In the genomic region with DNA sequence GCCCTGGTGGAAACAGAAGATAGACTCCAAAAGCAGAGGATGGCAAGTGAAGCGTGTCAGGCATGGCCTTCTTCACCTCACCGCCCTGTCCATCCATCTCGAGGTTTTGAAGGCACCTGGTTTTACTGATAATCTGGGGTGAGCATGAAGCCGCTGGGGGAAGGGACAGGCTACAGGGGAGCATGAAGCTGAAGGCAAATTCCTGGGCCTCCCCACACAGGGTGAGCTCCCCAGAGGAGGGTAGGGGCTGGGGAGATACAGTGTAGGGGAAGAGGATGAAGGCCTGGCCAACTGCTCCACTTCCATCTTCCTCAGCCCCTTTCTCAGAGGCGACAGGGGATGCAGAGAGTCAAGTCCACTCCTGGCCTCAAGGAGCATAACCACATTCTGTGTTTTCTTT, we compare ENCODE assay signal across 28 cellular contexts.
"Had no signal": no experiment of that assay in that cellular context is flagged by ENCODE, and none has a peak within 500 bp of the region (broad histone marks: within the 10 kb centered on the region; RNA-seq: fewer than 3 reads in every experiment).

No MANE protein-coding gene starts in this region.

- ATAC-seq: left colon; left lung; lower lobe of right lung; natural killer cell; right lobe of liver; stimulated activated memory B cell treated with anti-CD40 and anti-IgM and Interleukin-4, amounts not matched to agents 10 μg/mL and 1 μg/mL and 100 μg/mL, for 72 hours; stimulated activated naive CD8-positive, alpha-beta T cell treated with anti-CD3 and anti-CD28 coated beads, Interleukin-15, amount 100 ng/mL, for 72 hours had no signal

- H3K27ac Mint-ChIP-seq: immature natural killer cell; mesothelial cell of epicardium; naive B cell; natural killer cell; progenitor cell of endocrine pancreas; stimulated activated memory B cell treated with anti-CD40 and anti-IgM and Interleukin-4, amounts not matched to agents 10 μg/mL and 1 μg/mL and 100 μg/mL, for 72 hours; stimulated activated naive CD8-positive, alpha-beta T cell treated with anti-CD3 and anti-CD28 coated beads, Interleukin-15, amount 100 ng/mL, for 72 hours had no signal

- H3K4me1 Mint-ChIP-seq: immature natural killer cell; stimulated activated memory B cell treated with anti-CD40 and anti-IgM and Interleukin-4, amounts not matched to agents 10 μg/mL and 1 μg/mL and 100 μg/mL, for 72 hours had no signal

- H3K36me3 ChIP-seq: left lung, lower lobe of right lung, ovary, right atrium auricular region, right lobe of liver, thyroid gland, transverse colon, upper lobe of left lung, vagina had no signal

- H3K27ac ChIP-seq: left lung, lower lobe of right lung, ovary, right atrium auricular region, right lobe of liver, testis, thyroid gland, transverse colon, upper lobe of left lung, vagina had no signal

- H3K27me3 ChIP-seq: ovary, right atrium auricular region, right lobe of liver, testis, thyroid gland, transverse colon, upper lobe of left lung, vagina had no signal

- H3K4me3 ChIP-seq: left lung, lower lobe of right lung, ovary, right atrium auricular region, right lobe of liver, smooth muscle cell, testis, thyroid gland, transverse colon, upper lobe of left lung, vagina had no signal

- H3K9me3 Mint-ChIP-seq: immature natural killer cell; mesothelial cell of epicardium; natural killer cell; stimulated activated memory B cell treated with anti-CD40 and anti-IgM and Interleukin-4, amounts not matched to agents 10 μg/mL and 1 μg/mL and 100 μg/mL, for 72 hours; stimulated activated naive CD8-positive, alpha-beta T cell treated with anti-CD3 and anti-CD28 coated beads, Interleukin-15, amount 100 ng/mL, for 72 hours had no signal

- DNase-seq: hypothalamus; immature natural killer cell; kidney; left colon; lower lobe of right lung; mammary epithelial cell; mesendoderm; naive B cell; natural killer cell; stimulated activated CD4-positive, alpha-beta T cell treated with anti-CD3 and anti-CD28 coated beads, Interleukin-1b, Interleukin-23, amount 100 ng/mL, for 48 hours; stimulated activated CD4-positive, alpha-beta T cell treated with anti-CD3 and anti-CD28 coated beads, Interleukin-2, amount 100 ng/mL, for 48 hours; stimulated activated CD4-positive, alpha-beta T cell treated with anti-CD3 and anti-CD28 coated beads, Interleukin-4, amount 100 ng/mL, for 4 hours; stimulated activated CD8-positive, alpha-beta memory T cell treated with anti-CD3 and anti-CD28 coated beads, Interleukin-4, amount 100 ng/mL, for 48 hours; stimulated activated naive CD4-positive, alpha-beta T cell treated with Interleukin-2 at 50 U/mL for 16 hours; stimulated activated naive CD8-positive, alpha-beta T cell treated with anti-CD3 and anti-CD28 coated beads, Interleukin-15, amount 100 ng/mL, for 72 hours; testis; thyroid gland; transverse colon; upper lobe of left lung had no signal

- H3K9me3 ChIP-seq: left lung, lower lobe of right lung, ovary, right atrium auricular region, right lobe of liver, testis, thyroid gland, transverse colon, upper lobe of left lung, vagina had no signal

- H3K4me3 Mint-ChIP-seq: immature natural killer cell; mesothelial cell of epicardium; stimulated activated memory B cell treated with anti-CD40 and anti-IgM and Interleukin-4, amounts not matched to agents 10 μg/mL and 1 μg/mL and 100 μg/mL, for 72 hours; stimulated activated naive CD8-positive, alpha-beta T cell treated with anti-CD3 and anti-CD28 coated beads, Interleukin-15, amount 100 ng/mL, for 72 hours had no signal

- H3K36me3 Mint-ChIP-seq: immature natural killer cell; mesothelial cell of epicardium; naive B cell; natural killer cell; stimulated activated memory B cell treated with anti-CD40 and anti-IgM and Interleukin-4, amounts not matched to agents 10 μg/mL and 1 μg/mL and 100 μg/mL, for 72 hours had no signal
